ENCODE assay signal across 13 cellular contexts in the genomic region with DNA sequence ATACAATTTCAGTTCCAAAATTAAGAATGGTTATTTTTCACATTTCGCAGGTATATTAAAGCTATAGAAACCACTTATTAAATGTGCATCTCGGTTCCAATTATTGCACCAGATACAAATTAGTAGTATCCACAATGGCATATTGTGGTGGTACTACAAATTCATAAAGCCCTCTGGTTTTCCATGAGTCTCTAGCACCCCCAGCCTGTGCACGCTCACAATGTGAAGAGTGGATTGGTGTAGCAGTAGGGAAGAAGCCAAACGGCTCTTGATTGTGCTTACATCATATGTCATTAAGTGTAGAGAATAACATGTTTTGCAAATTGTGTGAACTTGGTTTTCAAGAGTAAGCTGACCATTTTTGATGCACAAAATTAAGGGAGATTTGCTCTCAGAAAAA. TPM values are rescaled to one million over a fixed set of nuclear protein-coding genes. Genes with fewer than 3 reads are reported as not detected.
DNase-seq lines count a peak whose midpoint lies in the region; ATAC-seq lines count a peak whose summit lies in the region.
"Had no signal": no experiment of that assay in that cellular context is flagged by ENCODE, and none has a peak within 500 bp of the region (broad histone marks: within the 10 kb centered on the region; RNA-seq: fewer than 3 reads in every experiment).

No MANE protein-coding gene starts in this region.

- DNase-seq in NCI-H1694 (lab: John Stamatoyannopoulos, UW) (peak; percentile 7), NCI-H1694 treated with DMSO at 0.1 percent for 48 hours (lab: John Stamatoyannopoulos, UW) (no peak), NCI-H526 treated with DMSO at 0.1 percent for 48 hours (lab: John Stamatoyannopoulos, UW) (peak; percentile 1), posterior cingulate gyrus (peak in 7 of 10 donors; percentile 14 to 86 (median 45))
- DNase-seq in stimulated activated naive B cell treated with anti-CD40 and anti-IgM and Interleukin-4, amounts not matched to agents 10 μg/mL and 1 μg/mL and 100 μg/mL, for 72 hours, result no peak
- DNase-seq in stimulated activated CD4-positive, alpha-beta T cell treated with anti-CD3 and anti-CD28 coated beads, Interleukin-4, amount 100 ng/mL, for 24 hours, result no peak
- DNase-seq: activated CD4-positive, alpha-beta T cell treated with anti-CD3 and anti-CD28 coated beads for 1 hour; NCI-H1436; stimulated activated CD4-positive, alpha-beta T cell treated with anti-CD3 and anti-CD28 coated beads, Interleukin-4, amount 100 ng/mL, for 4 hours had no signal

- peaks cover 9 to 17% of the 10 kb centered on the region in 2 donors for H3K4me1 Mint-ChIP-seq in stimulated activated naive B cell treated with anti-CD40 and anti-IgM and Interleukin-4, amounts not matched to agents 10 μg/mL and 1 μg/mL and 100 μg/mL, for 72 hours

- 9 to 40% methylated on average over 2 to 4 of the region's 4 CpGs for WGBS in ectodermal cell, 2 experiments

- H3K9me3 Mint-ChIP-seq in stimulated activated naive B cell treated with anti-CD40 and anti-IgM and Interleukin-4, amounts not matched to agents 10 μg/mL and 1 μg/mL and 100 μg/mL, for 72 hours, result no peaks in the 10 kb centered on the region

- no peak overlapping the region for H3K4me3 Mint-ChIP-seq in stimulated activated naive B cell treated with anti-CD40 and anti-IgM and Interleukin-4, amounts not matched to agents 10 μg/mL and 1 μg/mL and 100 μg/mL, for 72 hours

- peak overlapping the region; percentile 65 for H3K4me3 ChIP-seq in ectodermal cell (ENCODE audit: insufficient read depth, low read depth, low read length)

- H3K27me3 Mint-ChIP-seq in stimulated activated naive B cell treated with anti-CD40 and anti-IgM and Interleukin-4, amounts not matched to agents 10 μg/mL and 1 μg/mL and 100 μg/mL, for 72 hours, result peaks cover 31 to 47% of the 10 kb centered on the region in 2 donors

- peaks cover 8% of the 10 kb centered on the region for H3K4me1 ChIP-seq in ectodermal cell (ENCODE audit: control insufficient read depth, insufficient read depth, low read length)
- H3K4me1 ChIP-seq: parathyroid adenoma had no signal

- ATAC-seq in HG03565 (IDR thresholded peaks at IDR 0.05; ENCODE audit: unreplicated experiment), result no peak
- no peak for ATAC-seq in stimulated activated naive B cell treated with anti-CD40 and anti-IgM and Interleukin-4, amounts not matched to agents 10 μg/mL and 1 μg/mL and 100 μg/mL, for 72 hours (replicated peaks)
- ATAC-seq: Right ventricle myocardium inferior had no signal

- no peaks in the 10 kb centered on the region for H3K9me3 ChIP-seq in ectodermal cell (ENCODE audit: control insufficient read depth, low read length)

- intact Hi-C loops in posterior cingulate gyrus (cut with DNase I), result no loop called here

- no peak overlapping the region for H3K27ac ChIP-seq in ectodermal cell (ENCODE audit: insufficient read depth, low read depth, low read length, poor library complexity, severe bottlenecking)
- H3K27ac ChIP-seq: parathyroid adenoma had no signal

- H3K36me3 Mint-ChIP-seq in stimulated activated naive B cell treated with anti-CD40 and anti-IgM and Interleukin-4, amounts not matched to agents 10 μg/mL and 1 μg/mL and 100 μg/mL, for 72 hours, result no peaks in the 10 kb centered on the region

- no peak overlapping the region for H3K27ac Mint-ChIP-seq in stimulated activated naive B cell treated with anti-CD40 and anti-IgM and Interleukin-4, amounts not matched to agents 10 μg/mL and 1 μg/mL and 100 μg/mL, for 72 hours

- H3K27me3 ChIP-seq in ectodermal cell (ENCODE audit: control insufficient read depth, insufficient read depth, low read length, poor library complexity, severe bottlenecking), result peaks cover 36% of the 10 kb centered on the region

- H3K36me3 ChIP-seq in ectodermal cell (ENCODE audit: control insufficient read depth, insufficient read depth, low read length), result no peaks in the 10 kb centered on the region

RNA-seq across cellular contexts. Expression of gene BRINP3, which starts 1.9 kb away (rescaled TPM):
- polyA plus RNA-seq in ectodermal cell (2013, experiment 1 of 4), result 0.52 TPM
- not detected for polyA plus RNA-seq in ectodermal cell (2013, experiment 2 of 4)
- polyA plus RNA-seq in ectodermal cell (2013, experiment 3 of 4), result not detected
- polyA plus RNA-seq in ectodermal cell (2013, experiment 4 of 4), result 0.20 TPM

Comparison
In these comparisons a context has a peak if more than half of its experiments do, and no peak if none do; other contexts are left out.
1. DNase-seq: peak in NCI-H1694 (single experiment), NCI-H526 treated with DMSO at 0.1 percent for 48 hours (single experiment) and posterior cingulate gyrus (7 of 10); none in NCI-H1694 treated with DMSO at 0.1 percent for 48 hours (single experiment), stimulated activated naive B cell treated with anti-CD40 and anti-IgM and Interleukin-4, amounts not matched to agents 10 μg/mL and 1 μg/mL and 100 μg/mL, for 72 hours (single experiment) and stimulated activated CD4-positive, alpha-beta T cell treated with anti-CD3 and anti-CD28 coated beads, Interleukin-4, amount 100 ng/mL, for 24 hours (single experiment).